Comparison of ENCODE assay signal across 26 cellular contexts in the genomic region with DNA sequence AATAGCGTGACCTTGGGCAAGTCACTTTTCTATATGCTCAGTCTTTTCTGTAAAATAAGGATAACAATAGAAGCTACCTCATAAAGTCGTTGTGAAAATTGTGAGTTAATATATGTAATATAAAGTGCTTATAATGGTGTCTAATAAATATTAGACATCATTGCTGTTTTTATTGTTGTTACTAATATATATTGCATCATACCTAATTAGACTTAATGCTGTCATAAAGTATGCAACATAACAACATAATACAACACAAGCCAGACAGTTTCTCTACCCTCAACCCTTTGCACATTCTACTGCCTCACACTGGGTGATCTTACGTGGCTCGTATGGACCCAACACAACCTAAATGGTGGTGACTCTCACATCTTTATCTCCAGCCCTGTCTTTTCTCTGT.
"Had no signal": no experiment of that assay in that cellular context is flagged by ENCODE, and none has a peak within 500 bp of the region (broad histone marks: within the 10 kb centered on the region; RNA-seq: fewer than 3 reads in every experiment).

No MANE protein-coding gene starts in this region.

- H3K4me3 Mint-ChIP-seq: naive thymus-derived CD8-positive, alpha-beta T cell; nephron progenitor cell; stimulated activated memory B cell treated with anti-CD40 and anti-IgM and Interleukin-4, amounts not matched to agents 10 μg/mL and 1 μg/mL and 100 μg/mL, for 72 hours had no signal

- H3K4me2 ChIP-seq: hepatocyte had no signal

- H3K27me3 ChIP-seq: colonic mucosa, esophagus squamous epithelium, hepatocyte, ovary, spleen, transverse colon, upper lobe of right lung, uterus had no signal

- H3K36me3 ChIP-seq: colonic mucosa, esophagus squamous epithelium, ovary, spleen, transverse colon, upper lobe of right lung, uterus had no signal

- H3K36me3 Mint-ChIP-seq: naive thymus-derived CD8-positive, alpha-beta T cell; stimulated activated memory B cell treated with anti-CD40 and anti-IgM and Interleukin-4, amounts not matched to agents 10 μg/mL and 1 μg/mL and 100 μg/mL, for 72 hours had no signal

- H3K27me3 Mint-ChIP-seq: stimulated activated memory B cell treated with anti-CD40 and anti-IgM and Interleukin-4, amounts not matched to agents 10 μg/mL and 1 μg/mL and 100 μg/mL, for 72 hours had no signal

- H3K4me1 Mint-ChIP-seq: stimulated activated memory B cell treated with anti-CD40 and anti-IgM and Interleukin-4, amounts not matched to agents 10 μg/mL and 1 μg/mL and 100 μg/mL, for 72 hours had no signal

- H2AFZ ChIP-seq: hepatocyte had no signal

- H3K9me3 ChIP-seq: colonic mucosa, esophagus squamous epithelium, ovary, psoas muscle, spleen, transverse colon, upper lobe of right lung, uterus had no signal

- H3K27ac ChIP-seq: colonic mucosa, hepatocyte, psoas muscle, spleen, transverse colon, upper lobe of right lung had no signal

- H3K4me3 ChIP-seq: colonic mucosa, esophagus squamous epithelium, hepatocyte, ovary, psoas muscle, skin epidermis, spleen, transverse colon, upper lobe of right lung, uterus had no signal

- DNase-seq: colonic mucosa; dermis blood vessel endothelial cell; effector memory CD4-positive, alpha-beta T cell; erythroblast; esophagus squamous epithelium; head of caudate nucleus; kidney; mesendoderm; naive thymus-derived CD8-positive, alpha-beta T cell; nephron progenitor cell; occipital lobe; ovary; posterior cingulate gyrus; psoas muscle; right cardiac atrium; spleen; stimulated activated CD4-positive, alpha-beta T cell treated with anti-CD3 and anti-CD28 coated beads, Interleukin-4, amount 100 ng/mL, for 4 hours; stimulated activated naive CD8-positive, alpha-beta T cell treated with anti-CD3 and anti-CD28 coated beads, Interleukin-15, Interleukin-2, amounts not matched to agents 100 U/mL and 50 U/mL, for 24 hours; substantia nigra; transverse colon; upper lobe of right lung; uterus had no signal

- ATAC-seq: left lobe of liver; naive thymus-derived CD8-positive, alpha-beta T cell; psoas muscle; right cardiac atrium; stimulated activated memory B cell treated with anti-CD40 and anti-IgM and Interleukin-4, amounts not matched to agents 10 μg/mL and 1 μg/mL and 100 μg/mL, for 72 hours; stimulated activated naive CD8-positive, alpha-beta T cell treated with anti-CD3 and anti-CD28 coated beads, Interleukin-15, Interleukin-2, amounts not matched to agents 100 U/mL and 50 U/mL, for 24 hours; upper lobe of right lung had no signal

- H3K9me3 Mint-ChIP-seq: naive thymus-derived CD8-positive, alpha-beta T cell; nephron progenitor cell; stimulated activated memory B cell treated with anti-CD40 and anti-IgM and Interleukin-4, amounts not matched to agents 10 μg/mL and 1 μg/mL and 100 μg/mL, for 72 hours had no signal

- H3K27ac Mint-ChIP-seq: naive thymus-derived CD8-positive, alpha-beta T cell; nephron progenitor cell; stimulated activated memory B cell treated with anti-CD40 and anti-IgM and Interleukin-4, amounts not matched to agents 10 μg/mL and 1 μg/mL and 100 μg/mL, for 72 hours had no signal
